Comparison of ENCODE assay signal across 38 cellular contexts in the genomic region with DNA sequence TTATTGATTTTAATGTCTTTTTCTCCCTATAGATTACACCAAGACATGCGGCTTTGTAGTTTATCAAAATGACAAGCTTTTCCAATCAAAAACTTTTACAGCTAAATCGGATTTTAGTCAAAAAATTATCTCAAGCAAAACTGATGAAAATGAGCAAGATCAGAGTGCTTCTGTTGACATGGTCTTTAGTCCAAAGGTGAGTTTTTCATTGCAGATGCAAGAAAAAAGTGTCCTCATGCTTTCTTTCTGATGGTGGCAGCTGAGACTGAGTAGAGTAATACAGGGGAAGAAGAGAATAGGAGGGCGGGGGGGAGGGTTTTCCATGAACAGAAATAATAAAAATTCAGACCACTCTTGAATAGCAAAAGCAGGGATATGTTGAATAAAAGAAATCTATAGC. TPM values are rescaled to one million over a fixed set of nuclear protein-coding genes. Genes with fewer than 3 reads are reported as not detected.
"Had no signal": no experiment of that assay in that cellular context is flagged by ENCODE, and none has a peak within 500 bp of the region (broad histone marks: within the 10 kb centered on the region; RNA-seq: fewer than 3 reads in every experiment).

No MANE protein-coding gene starts in this region.

- H3K9ac ChIP-seq: KMS-11 had no signal

- DNase-seq: Karpas-422, Kasumi-1, MG63, MM.1S, MV-4-11, NCI-H1048, NCI-H1092, NCI-H1092 treated with DMSO at 0.1 percent for 48 hours, NCI-H1105, NCI-H1105 treated with DMSO at 0.1 percent for 48 hours, NCI-H1417, NCI-H1417 treated with DMSO at 0.1 percent for 48 hours, NCI-H1436, NCI-H1436 treated with DMSO at 0.1 percent for 48 hours, NCI-H146, NCI-H1694, NCI-H1694 treated with DMSO at 0.1 percent for 48 hours, NCI-H187, NCI-H187 treated with DMSO at 0.1 percent for 48 hours, NCI-H1930, NCI-H2029, NCI-H2029 treated with DMSO at 0.1 percent for 48 hours, NCI-H2081, NCI-H2081 treated with DMSO at 0.1 percent for 48 hours, NCI-H2107, NCI-H2171, NCI-H2171 treated with DMSO at 0.1 percent for 48 hours, NCI-H2227 treated with DMSO at 0.1 percent for 48 hours, NCI-H226, NCI-H345, NCI-H446, NCI-H446 treated with DMSO at 0.1 percent for 48 hours, NCI-H510A had no signal

- H3K4me3 ChIP-seq: MG63 had no signal

- H3K9me3 ChIP-seq: MG63 had no signal

- H3K4me2 ChIP-seq: KMS-11 had no signal

- H3K27ac ChIP-seq: KMS-11 had no signal

RNA-seq across cellular contexts. Expression of a gene that starts 36.5 kb away (rescaled TPM):
- total RNA-seq: LHCN-M2, M059J, MCF 10A, NCI-H460 had no signal
